18 cellular contexts compared by ENCODE assay signal in genomic region chr12:122651520-122652224, GRCh38. TPM values are rescaled to one million over a fixed set of nuclear protein-coding genes. Genes with fewer than 3 reads are reported as not detected.
DNase-seq lines count a peak whose midpoint lies in the region; ATAC-seq, FAIRE-seq and TF ChIP-seq lines count a peak whose summit lies in the region.
"Had no signal": no experiment of that assay in that cellular context is flagged by ENCODE, and none has a peak within 500 bp of the region (broad histone marks: within the 10 kb centered on the region; RNA-seq: fewer than 3 reads in every experiment).

No MANE protein-coding gene starts in this region.

- DNase-seq in Caki2 (ENCODE audit: low read depth) = peak; percentile 31
- no peak for DNase-seq in H1 (ENCODE audit: low read depth in 1 of 2, low spot score in 2 of 2)
- DNase-seq in left colon = no peak
- no peak for DNase-seq in stomach
- DNase-seq in dermis blood vessel endothelial cell = no peak
- DNase-seq: CD8-positive, alpha-beta T cell; H7; MM.1S; NCI-H1105; NCI-H187 treated with DMSO at 0.1 percent for 48 hours; NCI-H446 treated with DMSO at 0.1 percent for 48 hours; NCI-H774 had no signal

- no peak overlapping the region for H3K9ac ChIP-seq in H1 (replicated peaks in 1 of 4; ENCODE audit: extremely low read depth in 1 of 4, low read depth in 3 of 4, low read length in 3 of 4)
- H3K9ac ChIP-seq: KMS-11 had no signal

- POLR2A ChIA-PET in H1 (lab: Charles Lee; ENCODE audit: partially characterized antibody) = interaction anchor here (0.9 to 2.2 kb wide), 2 partner anchors 101 to 429 kb away, joined by 3 to 4 read pairs; partner anchors contain the start of gene DENR

- H3K4me1 ChIP-seq in H1 (replicated peaks in 1 of 4; ENCODE audit: control insufficient read depth in 3 of 4, insufficient read depth in 4 of 4, low read length in 3 of 4) (no peaks in the 10 kb centered on the region), stomach (peaks cover 0 to 7% (median 0%) of the 10 kb centered on the region in 4 donors)

- H4K8ac ChIP-seq in H1 (ENCODE audit: extremely low read depth, insufficient read depth, low read length) = no peak overlapping the region

- no peak overlapping the region for H2BK5ac ChIP-seq in H1 (ENCODE audit: low read depth, low read length)

- ATAC-seq in left colon = peak; percentile 64
- ATAC-seq in HG02610 (IDR thresholded peaks at IDR 0.05; ENCODE audit: unreplicated experiment) = no peak
- no peak for ATAC-seq in GM19351 (IDR thresholded peaks at IDR 0.05; ENCODE audit: unreplicated experiment)
- ATAC-seq: CD8-positive, alpha-beta T cell; Panc1; Right ventricle myocardium inferior had no signal

- H3K79me1 ChIP-seq in H1 (ENCODE audit: low read depth, low read length) = no peaks in the 10 kb centered on the region

- 83% methylated on average over 11 of the region's 11 CpGs; no CpG with 5 or more reads in 1 of the 2 experiments for WGBS in H1 (ENCODE audit: extremely low coverage in 1 of 2, insufficient coverage in 1 of 2, insufficient read length in 1 of 2, insufficient replicate concordance in 2 of 2, low coverage in 1 of 2, low lambda C conversion rate in 2 of 2, missing lambda C conversion rate in 1 of 2), 2 experiments
- WGBS in stomach, 5 donors = 37 to 58% (median 44%) methylated on average over 11 of the region's 11 CpGs

- H4K5ac ChIP-seq in H1 (ENCODE audit: insufficient read length, low read depth, low read length) = no peak overlapping the region

- no peak for TF ChIP-seq EP300 in H1 (IDR thresholded peaks at IDR 0.05; ENCODE audit: borderline replicate concordance in 1 of 2, low read depth in 2 of 2, low read length in 2 of 2)
- no peak for TF ChIP-seq EP300 in stomach (IDR thresholded peaks at IDR 0.05)

- no peaks in the 10 kb centered on the region; the same call in 1 of the 2 replicates for H3K23me2 ChIP-seq in H1 (ENCODE audit: low read depth, low read length)

- H3K56ac ChIP-seq in H1 (replicated peaks; ENCODE audit: insufficient read length, low read depth, low read length) = no peak overlapping the region

- intact Hi-C loops in left colon (cut with DNase I, micrococcal nuclease) = no loop called here
- intact Hi-C loops in stomach (cut with DNase I; ENCODE audit: low total_unique reads) = no loop called here

- H4K20me1 ChIP-seq in H1 (replicated peaks in 1 of 2; ENCODE audit: control insufficient read depth in 1 of 2, insufficient read depth in 2 of 2, low read length in 2 of 2) = no peaks in the 10 kb centered on the region

- no peak for TF ChIP-seq RAD21 in H1 (IDR thresholded peaks at IDR 0.05 in 1 of 2, conservative IDR thresholded peaks at IDR 0.05 in 1 of 2; ENCODE audit: low read depth in 2 of 2, low read length in 2 of 2)

- H3K4me3 ChIP-seq in H1 (ENCODE audit: extremely low read depth in 1 of 4, insufficient read depth in 2 of 4, low read depth in 3 of 4, low read length in 4 of 4) (no peak overlapping the region), stomach (no peak overlapping the region)

- H3K18ac ChIP-seq in H1 (ENCODE audit: extremely low read depth, low read length) = no peak overlapping the region

- H2BK12ac ChIP-seq in H1 (ENCODE audit: low read depth, low read length) = no peak overlapping the region

- H3K36me3 ChIP-seq in H1 (ENCODE audit: control insufficient read depth in 2 of 4, insufficient read depth in 4 of 4, low read length in 3 of 4) (no peaks in the 10 kb centered on the region), stomach (no peaks in the 10 kb centered on the region)

- H2BK15ac ChIP-seq in H1 (ENCODE audit: low read length) = no peak overlapping the region

- no peak overlapping the region for H3K4me2 ChIP-seq in H1 (ENCODE audit: insufficient read depth in 1 of 2, low read depth in 2 of 2, low read length in 2 of 2)
- H3K4me2 ChIP-seq: KMS-11 had no signal

- no peak overlapping the region for H2BK20ac ChIP-seq in H1 (ENCODE audit: low read length)

- no peak overlapping the region for H3K14ac ChIP-seq in H1 (ENCODE audit: insufficient read length)

- no peak overlapping the region for H3K4ac ChIP-seq in H1 (replicated peaks; ENCODE audit: insufficient read length, low read depth, low read length)

- H3K27me3 ChIP-seq in H1 (replicated peaks in 1 of 4; ENCODE audit: control insufficient read depth in 3 of 4, extremely low read depth in 1 of 4, insufficient read depth in 3 of 4, low read length in 3 of 4) (no peaks in the 10 kb centered on the region), stomach (no peaks in the 10 kb centered on the region)

- no peak overlapping the region for H3K23ac ChIP-seq in H1 (ENCODE audit: insufficient read length)

- no peaks in the 10 kb centered on the region for H3K9me3 ChIP-seq in H1 (ENCODE audit: insufficient read depth in 2 of 2, low read depth in 1 of 2, low read length in 1 of 2)
- no peaks in the 10 kb centered on the region for H3K9me3 ChIP-seq in stomach

- H4K91ac ChIP-seq in H1 (replicated peaks; ENCODE audit: insufficient read length, low read length) = no peak overlapping the region

- no peak for TF ChIP-seq CTCF in H1 (IDR thresholded peaks at IDR 0.05; ENCODE audit: control extremely low read depth in 1 of 3, insufficient read depth in 1 of 3, low read depth in 1 of 3, low read length in 3 of 3)
- no peak for TF ChIP-seq CTCF in stomach (IDR thresholded peaks at IDR 0.05)

- TF ChIP-seq POLR2A in H1 (IDR thresholded peaks at IDR 0.05; ENCODE audit: control extremely low read depth in 1 of 2, low read depth in 2 of 2, low read length in 2 of 2) (no peak), stomach (IDR thresholded peaks at IDR 0.05) (no peak)

- no peak overlapping the region for H2BK120ac ChIP-seq in H1 (replicated peaks; ENCODE audit: low read depth, low read length)

- CTCF ChIA-PET in H1 (lab: Charles Lee; ENCODE audit: partially characterized antibody) = interaction anchor here (0.6 kb wide), 1 partner anchor 180 kb away, joined by 3 read pairs; no protein-coding TSS in a partner anchor

- H3K27ac ChIP-seq in H1 (ENCODE audit: low read depth, low read length) = no peak overlapping the region
- H3K27ac ChIP-seq in stomach = peak overlapping the region in 3 of 5 donors; percentile 48 to 64 (median 58)
- H3K27ac ChIP-seq: KMS-11 had no signal

- H3K79me2 ChIP-seq in H1 (ENCODE audit: control insufficient read depth in 1 of 2, insufficient read depth in 2 of 2, low read length in 2 of 2) = no peaks in the 10 kb centered on the region

- H2AK5ac ChIP-seq in H1 (ENCODE audit: low read depth, low read length) = 0 out of 2 replicates have a peak overlapping the region, but pooled peaks have one; percentile 13

- H2AFZ ChIP-seq in H1 (ENCODE audit: low read length) = no peak overlapping the region

- FAIRE-seq in H1 (lab: Jason Lieb, UNC) = no peak

- in situ Hi-C loops in Caki2 (cut with HindIII; ENCODE audit: low pct_unique_long_range_greater_than_20kb, low sequenced_read_pairs) = no loop called here

TF ChIP-seq in H1, 55 proteins besides CTCF, POLR2A, EP300 and RAD21:
- no peak for TF ChIP-seq SUZ12 (IDR thresholded peaks at IDR 0.05; ENCODE audit: low read length)
- TF ChIP-seq CTBP2 (IDR thresholded peaks at IDR 0.05; ENCODE audit: borderline replicate concordance, insufficient read depth, insufficient read length, low read length) = no peak
- TF ChIP-seq, protein P1, sequence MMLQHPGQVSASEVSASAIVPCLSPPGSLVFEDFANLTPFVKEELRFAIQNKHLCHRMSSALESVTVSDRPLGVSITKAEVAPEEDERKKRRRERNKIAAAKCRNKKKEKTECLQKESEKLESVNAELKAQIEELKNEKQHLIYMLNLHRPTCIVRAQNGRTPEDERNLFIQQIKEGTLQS (IDR thresholded peaks at IDR 0.05; ENCODE audit: insufficient read depth, low read depth, low read length) = no peak
- no peak for TF ChIP-seq POLR2AphosphoS5 (IDR thresholded peaks at IDR 0.05; ENCODE audit: low read depth, low read length)
- TF ChIP-seq CHD2 (IDR thresholded peaks at IDR 0.05; ENCODE audit: low read length) = no peak
- no peak for TF ChIP-seq SP2 (IDR thresholded peaks at IDR 0.05; ENCODE audit: low read length)
- no peak for TF ChIP-seq POU5F1 (IDR thresholded peaks at IDR 0.05; ENCODE audit: low read depth, low read length)
- TF ChIP-seq RXRA (IDR thresholded peaks at IDR 0.05; ENCODE audit: insufficient read depth, low read depth, low read length) = no peak
- TF ChIP-seq, protein P2, sequence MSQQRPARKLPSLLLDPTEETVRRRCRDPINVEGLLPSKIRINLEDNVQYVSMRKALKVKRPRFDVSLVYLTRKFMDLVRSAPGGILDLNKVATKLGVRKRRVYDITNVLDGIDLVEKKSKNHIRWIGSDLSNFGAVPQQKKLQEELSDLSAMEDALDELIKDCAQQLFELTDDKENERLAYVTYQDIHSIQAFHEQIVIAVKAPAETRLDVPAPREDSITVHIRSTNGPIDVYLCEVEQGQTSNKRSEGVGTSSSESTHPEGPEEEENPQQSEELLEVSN (IDR thresholded peaks at IDR 0.05) = no peak
- TF ChIP-seq KDM4A (IDR thresholded peaks at IDR 0.05; ENCODE audit: low read depth, low read length, severe bottlenecking) = no peak
- no peak for TF ChIP-seq HDAC2 (IDR thresholded peaks at IDR 0.05; ENCODE audit: borderline replicate concordance in 1 of 2, low read depth in 2 of 2, low read length in 2 of 2)
TF ChIP-seq in H1: peak in this region for 0.

RNA-seq across cellular contexts. Expression of gene HCAR2, which starts 51.5 kb away (rescaled TPM):
- total RNA-seq in Caki2 (2014; rRNA removed; shearing (Covaris generic); ENCODE audit: low replicate concordance) = not detected in 2 replicates
- not detected in 2 replicates for total RNA-seq in H1 (2021; fragmentation: NEBNext Ultra II Directional; extraction: Animal tissue kit (Norgen Biotek cat#: 25700))
- not detected in 2 replicates for polyA plus RNA-seq in H1 (2011; rRNA removed)
- not detected for polyA plus RNA-seq in H1 (2011; cell fraction: cytosol; rRNA removed)
- polyA plus RNA-seq in H1 (2011; cell fraction: nucleus; rRNA removed) = not detected
- not detected in 4 replicates for polyA plus RNA-seq in H1 (2012, experiment 1 of 2)
- polyA plus RNA-seq in H1 (2012, experiment 2 of 2) = not detected
- polyA plus RNA-seq in H1 (2013, experiment 1 of 2) = not detected
- polyA plus RNA-seq in H1 (2013, experiment 2 of 2) = not detected
- not detected in 2 replicates for polyA minus RNA-seq in H1 (2011; rRNA and poly(A)+ RNA removed)
- polyA minus RNA-seq in H1 (2011; cell fraction: cytosol; rRNA and poly(A)+ RNA removed) = not detected
- polyA minus RNA-seq in H1 (2011; cell fraction: nucleus; rRNA and poly(A)+ RNA removed) = not detected
- under 1 TPM in 1 of 2 donors, not detected in 1; 0.49 TPM for total RNA-seq in left colon
- under 1 TPM in 2 of 5 donors, not detected in 3; 0.18 to 0.58 TPM for total RNA-seq in stomach
- polyA plus RNA-seq in stomach = 1 to 10 TPM; 2.6 to 8.2 (median 3.1) TPM
- not detected in 2 replicates for total RNA-seq in dermis blood vessel endothelial cell
- total RNA-seq: B cell; CD8-positive, alpha-beta T cell; H7 had no signal
